18 cellular contexts compared by ENCODE assay signal in genomic region chr21:38410451-38410850, GRCh38.
DNase-seq lines count a peak whose midpoint lies in the region; ATAC-seq and TF ChIP-seq lines count a peak whose summit lies in the region.
"Had no signal": no experiment of that assay in that cellular context is flagged by ENCODE, and none has a peak within 500 bp of the region (broad histone marks: within the 10 kb centered on the region; RNA-seq: fewer than 3 reads in every experiment).

No MANE protein-coding gene starts in this region.

- H3K27me3 ChIP-seq in GM23338 (ENCODE audit: insufficient read depth) (no peaks in the 10 kb centered on the region), hepatocyte (no peaks in the 10 kb centered on the region), tibial artery (no peaks in the 10 kb centered on the region)

- H2AFZ ChIP-seq in GM23338 = no peak overlapping the region
- no peak overlapping the region for H2AFZ ChIP-seq in hepatocyte

- H3K9me3 Mint-ChIP-seq in GM23338 = peaks cover 11% of the 10 kb centered on the region; the same call in 1 of the 3 replicates
- H3K9me3 Mint-ChIP-seq in nephron = peaks cover 5% of the 10 kb centered on the region

- H3K4me1 ChIP-seq in GM23338 (ENCODE audit: insufficient read depth) (peaks cover 21% of the 10 kb centered on the region), hepatocyte (ENCODE audit: insufficient read depth) (no peaks in the 10 kb centered on the region), tibial artery (peaks cover 0 to 11% (median 0%) of the 10 kb centered on the region in 4 donors)
- H3K4me1 ChIP-seq: A549 had no signal

- H3K9me3 ChIP-seq in hepatocyte (ENCODE audit: low read depth) (no peaks in the 10 kb centered on the region), tibial artery (no peaks in the 10 kb centered on the region)
- H3K9me3 ChIP-seq: A549 had no signal

- no peak overlapping the region for H3K4me3 ChIP-seq in GM23338
- H3K4me3 ChIP-seq in hepatocyte = no peak overlapping the region
- H3K4me3 ChIP-seq in tibial artery = no peak overlapping the region
- H3K4me3 ChIP-seq: A549 had no signal

- no peaks in the 10 kb centered on the region for H3K36me3 ChIP-seq in GM23338 (ENCODE audit: insufficient read depth)
- no peaks in the 10 kb centered on the region for H3K36me3 ChIP-seq in hepatocyte (replicated peaks; ENCODE audit: insufficient read depth, low read depth)
- no peaks in the 10 kb centered on the region for H3K36me3 ChIP-seq in tibial artery

- intact Hi-C loops in tibial artery (cut with DNase I; ENCODE audit: low total_unique reads) = no loop called here

- H3K27ac ChIP-seq in GM23338 (ENCODE audit: low read depth) (no peak overlapping the region), hepatocyte (peak overlapping the region; percentile 7), tibial artery (peak overlapping the region; percentile 22 to 36)
- H3K27ac ChIP-seq: 22Rv1, A549, C4-2B had no signal

- DNase-seq in GM23338 (ENCODE audit: low spot score) (no peak), hepatocyte (ENCODE audit: low spot score) (no peak), tibial artery (no peak), NCI-H1930 (lab: John Stamatoyannopoulos, UW) (no peak), MV-4-11 (lab: John Stamatoyannopoulos, UW) (no peak)
- DNase-seq: AML-193; Calu3; CD4-positive, alpha-beta memory T cell; DMS79 treated with DMSO at 0.1 percent for 48 hours; GF-D8; GOT3; H7 had no signal

- H3K27me3 Mint-ChIP-seq in GM23338 (ENCODE audit: insufficient read depth, low read depth, poor library complexity) (peaks cover 3% of the 10 kb centered on the region), nephron (ENCODE audit: low read depth) (peaks cover under 1% of the 10 kb centered on the region)

- peaks cover 34% of the 10 kb centered on the region for H3K4me1 Mint-ChIP-seq in GM23338
- H3K4me1 Mint-ChIP-seq in nephron = peaks cover 17% of the 10 kb centered on the region
- H3K4me1 Mint-ChIP-seq: CD4-positive, alpha-beta memory T cell had no signal

- H3K4me2 ChIP-seq in GM23338 (peak overlapping the region; percentile 50), hepatocyte (no peak overlapping the region)
- H3K4me2 ChIP-seq: A549 had no signal

- H3K9me2 ChIP-seq in GM23338 (ENCODE audit: insufficient read depth) (no peaks in the 10 kb centered on the region), hepatocyte (replicated peaks; ENCODE audit: insufficient read depth) (no peaks in the 10 kb centered on the region)

- H3F3A ChIP-seq in GM23338 (replicated peaks; ENCODE audit: low read depth) = no peaks in the 10 kb centered on the region

- H4K20me1 ChIP-seq in GM23338 (replicated peaks; ENCODE audit: insufficient read depth) = no peaks in the 10 kb centered on the region
- no peaks in the 10 kb centered on the region for H4K20me1 ChIP-seq in hepatocyte (ENCODE audit: insufficient read depth, poor library complexity, severe bottlenecking)

- H3K36me3 Mint-ChIP-seq in GM23338 (ENCODE audit: low read depth) (peaks cover 11% of the 10 kb centered on the region; the same call in 1 of the 3 replicates), nephron (ENCODE audit: low read depth) (no peaks in the 10 kb centered on the region)
- H3K36me3 Mint-ChIP-seq: CD4-positive, alpha-beta memory T cell had no signal

- TF ChIP-seq CTCF in GM23338 (conservative IDR thresholded peaks at IDR 0.05; ENCODE audit: low read depth in 2 of 2) (no peak), hepatocyte (IDR thresholded peaks at IDR 0.05; ENCODE audit: poor library complexity) (no peak), nephron (IDR thresholded peaks at IDR 0.05; ENCODE audit: unreplicated experiment in 3 of 3) (no peak), tibial artery (IDR thresholded peaks at IDR 0.05) (no peak)

- 69% methylated on average over 1 of the region's 1 CpG for WGBS in hepatocyte (ENCODE audit: low lambda C conversion rate, missing lambda C conversion rate)

- H3K79me2 ChIP-seq in GM23338 (replicated peaks; ENCODE audit: insufficient read depth) (no peaks in the 10 kb centered on the region), hepatocyte (no peaks in the 10 kb centered on the region)

- H3K27ac Mint-ChIP-seq in GM23338 (peak overlapping the region; percentile 57; the same call in 1 of the 2 replicates), nephron (peak overlapping the region; percentile 58 to 81 (median 64))
- H3K27ac Mint-ChIP-seq: CD4-positive, alpha-beta memory T cell had no signal

- H3K4me3 Mint-ChIP-seq in GM23338 = no peak overlapping the region
- H3K4me3 Mint-ChIP-seq in nephron = no peak overlapping the region
- H3K4me3 Mint-ChIP-seq: CD4-positive, alpha-beta memory T cell had no signal

- ATAC-seq in GM23338 (no peak), HG02970 (IDR thresholded peaks at IDR 0.05; ENCODE audit: low FRiP score, unreplicated experiment) (no peak)
- ATAC-seq: A549, HCT116 had no signal

TF ChIP-seq in GM23338, 12 proteins besides CTCF, POLR2A, EP300 and RAD21 (continues in another document):
- TF ChIP-seq CREB1 (CRISPR knock-in tag; IDR thresholded peaks at IDR 0.05; ENCODE audit: low read depth) (no peak), JUNB (IDR thresholded peaks at IDR 0.05; ENCODE audit: unreplicated experiment) (no peak), ZNF331 (CRISPR knock-in tag; IDR thresholded peaks at IDR 0.05; ENCODE audit: low read depth) (no peak), ZNF114 (CRISPR knock-in tag; IDR thresholded peaks at IDR 0.05) (no peak), STAT1 (IDR thresholded peaks at IDR 0.05; ENCODE audit: unreplicated experiment) (no peak)
- TF ChIP-seq, protein P1, sequence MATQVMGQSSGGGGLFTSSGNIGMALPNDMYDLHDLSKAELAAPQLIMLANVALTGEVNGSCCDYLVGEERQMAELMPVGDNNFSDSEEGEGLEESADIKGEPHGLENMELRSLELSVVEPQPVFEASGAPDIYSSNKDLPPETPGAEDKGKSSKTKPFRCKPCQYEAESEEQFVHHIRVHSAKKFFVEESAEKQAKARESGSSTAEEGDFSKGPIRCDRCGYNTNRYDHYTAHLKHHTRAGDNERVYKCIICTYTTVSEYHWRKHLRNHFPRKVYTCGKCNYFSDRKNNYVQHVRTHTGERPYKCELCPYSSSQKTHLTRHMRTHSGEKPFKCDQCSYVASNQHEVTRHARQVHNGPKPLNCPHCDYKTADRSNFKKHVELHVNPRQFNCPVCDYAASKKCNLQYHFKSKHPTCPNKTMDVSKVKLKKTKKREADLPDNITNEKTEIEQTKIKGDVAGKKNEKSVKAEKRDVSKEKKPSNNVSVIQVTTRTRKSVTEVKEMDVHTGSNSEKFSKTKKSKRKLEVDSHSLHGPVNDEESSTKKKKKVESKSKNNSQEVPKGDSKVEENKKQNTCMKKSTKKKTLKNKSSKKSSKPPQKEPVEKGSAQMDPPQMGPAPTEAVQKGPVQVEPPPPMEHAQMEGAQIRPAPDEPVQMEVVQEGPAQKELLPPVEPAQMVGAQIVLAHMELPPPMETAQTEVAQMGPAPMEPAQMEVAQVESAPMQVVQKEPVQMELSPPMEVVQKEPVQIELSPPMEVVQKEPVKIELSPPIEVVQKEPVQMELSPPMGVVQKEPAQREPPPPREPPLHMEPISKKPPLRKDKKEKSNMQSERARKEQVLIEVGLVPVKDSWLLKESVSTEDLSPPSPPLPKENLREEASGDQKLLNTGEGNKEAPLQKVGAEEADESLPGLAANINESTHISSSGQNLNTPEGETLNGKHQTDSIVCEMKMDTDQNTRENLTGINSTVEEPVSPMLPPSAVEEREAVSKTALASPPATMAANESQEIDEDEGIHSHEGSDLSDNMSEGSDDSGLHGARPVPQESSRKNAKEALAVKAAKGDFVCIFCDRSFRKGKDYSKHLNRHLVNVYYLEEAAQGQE (IDR thresholded peaks at IDR 0.05; ENCODE audit: unreplicated experiment) = no peak
